19 cellular contexts compared by ENCODE assay signal in the genomic region with DNA sequence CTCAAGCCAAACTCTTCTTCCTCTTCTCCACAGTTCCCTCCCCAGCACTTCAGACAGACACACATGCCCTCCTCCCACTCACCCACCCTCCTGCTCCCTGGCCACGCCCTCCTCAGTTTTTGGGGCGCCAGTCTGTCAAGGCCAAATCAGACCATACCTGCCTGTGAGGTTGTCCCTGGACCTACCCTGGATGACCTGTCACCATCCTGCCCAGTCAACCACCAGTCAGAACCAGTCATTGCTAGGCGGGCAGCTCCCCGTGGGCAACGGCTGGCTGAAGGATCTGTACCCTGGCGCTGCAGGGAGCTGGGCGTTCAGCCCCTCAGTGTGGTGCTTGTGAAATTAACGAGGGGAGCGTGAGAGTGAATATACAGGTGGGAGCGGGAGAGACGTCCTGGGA. TPM values are rescaled to one million over a fixed set of nuclear protein-coding genes. Genes with fewer than 3 reads are reported as not detected.
DNase-seq lines count a peak whose midpoint lies in the region; ATAC-seq, FAIRE-seq and TF ChIP-seq lines count a peak whose summit lies in the region.
"Had no signal": no experiment of that assay in that cellular context is flagged by ENCODE, and none has a peak within 500 bp of the region (broad histone marks: within the 10 kb centered on the region; RNA-seq: fewer than 3 reads in every experiment).

No MANE protein-coding gene starts in this region.

- H3K27me3 ChIP-seq in H9 (ENCODE audit: insufficient read depth, low read length) (no peaks in the 10 kb centered on the region), body of pancreas (no peaks in the 10 kb centered on the region)
- H3K27me3 ChIP-seq: cardiac muscle cell had no signal

- ATAC-seq in body of pancreas (peak; percentile 1), HG03378 (IDR thresholded peaks at IDR 0.05; ENCODE audit: unreplicated experiment) (no peak)

- H3K36me3 Mint-ChIP-seq in H9 (ENCODE audit: insufficient read depth in 1 of 3, low read depth in 3 of 3) = peaks cover 0 to 15% (median 4%) of the 10 kb centered on the region in 3 experiments; a peak in 4 of 7 replicates

- WGBS in H9 (ENCODE audit: extremely low coverage, insufficient read length, low lambda C conversion rate) = no CpG with 5 or more reads among the region's 11 CpGs
- 17 to 18% methylated on average over 7 to 11 of the region's 11 CpGs for WGBS in body of pancreas, 2 donors

- no peak overlapping the region for H2BK20ac ChIP-seq in H9 (ENCODE audit: low read depth, low read length, poor library complexity, severe bottlenecking)

- H3K79me2 ChIP-seq in H9 (ENCODE audit: insufficient read depth, low read length) = no peaks in the 10 kb centered on the region

- H3K23ac ChIP-seq in H9 (ENCODE audit: insufficient read length, low read depth, low read length) = no peak overlapping the region

- no peaks in the 10 kb centered on the region for H3K79me1 ChIP-seq in H9 (ENCODE audit: insufficient read depth, low read depth, low read length, poor library complexity, severe bottlenecking)

- H3K36me3 ChIP-seq in body of pancreas (replicated peaks in 1 of 2; ENCODE audit: insufficient read depth in 1 of 2, low read depth in 2 of 2) = no peaks in the 10 kb centered on the region
- no peaks in the 10 kb centered on the region for H3K36me3 ChIP-seq in kidney (ENCODE audit: control insufficient read depth in 1 of 2, insufficient read depth in 2 of 2, low read length in 2 of 2)
- H3K36me3 ChIP-seq: cardiac muscle cell had no signal

- H2AFZ ChIP-seq in H9 (ENCODE audit: low read length) = no peak overlapping the region

- peaks cover 3% of the 10 kb centered on the region for H3K23me2 ChIP-seq in H9 (ENCODE audit: insufficient read length, low read depth, low read length, poor library complexity, severe bottlenecking)

- no peak overlapping the region for H3K14ac ChIP-seq in H9 (ENCODE audit: insufficient read depth, low read length)

- no peak overlapping the region for H4K5ac ChIP-seq in H9 (ENCODE audit: insufficient read length, low read depth, low read length)

- H3K4ac ChIP-seq in H9 (ENCODE audit: low read depth, low read length) = no peak overlapping the region

- peak overlapping the region; percentile 47 for H3K4me2 ChIP-seq in H9 (ENCODE audit: insufficient read depth, insufficient read length, low read length)

- no peaks in the 10 kb centered on the region for H3K9me3 ChIP-seq in H9 (ENCODE audit: control insufficient read depth, low read depth, low read length)
- no peaks in the 10 kb centered on the region for H3K9me3 ChIP-seq in body of pancreas
- H3K9me3 ChIP-seq in kidney (ENCODE audit: control insufficient read depth in 1 of 2, low read length in 2 of 2) = no peaks in the 10 kb centered on the region

- peaks cover 3% of the 10 kb centered on the region for H3K27me3 Mint-ChIP-seq in H9 (ENCODE audit: low read depth)

- H3K4me3 Mint-ChIP-seq in H9 = peak overlapping the region; percentile 71 to 75

- no peak overlapping the region for H3K18ac ChIP-seq in H9 (ENCODE audit: insufficient read length, low read depth, low read length)

- H2BK15ac ChIP-seq in H9 (ENCODE audit: low read depth, low read length) = no peak overlapping the region

- DNase-seq in H9 (no peak), body of pancreas (peak in 1 of 4 donors; percentile 14), kidney (peak; percentile 66), activated gamma-delta T cell (lab: John Stamatoyannopoulos, UW) (no peak), RCC 7860 (ENCODE audit: low spot score) (no peak)
- no peak for DNase-seq in activated CD4-positive, alpha-beta T cell treated with anti-CD3 and anti-CD28 coated beads for 4 hours
- DNase-seq: activated CD8-positive, alpha-beta memory T cell treated with anti-CD3 and anti-CD28 coated beads for 24 hours; EL; Karpas-422; retina; SHP77 treated with DMSO at 0.1 percent for 48 hours; stimulated activated naive CD4-positive, alpha-beta T cell had no signal

- intact Hi-C loops in body of pancreas (cut with DNase I) = no loop called here
- intact Hi-C loops in kidney (cut with DNase I) = no loop called here

- H3K9me3 Mint-ChIP-seq in H9 = no peaks in the 10 kb centered on the region

- no peak overlapping the region for H2BK120ac ChIP-seq in H9 (ENCODE audit: low read depth, low read length, poor library complexity, severe bottlenecking)

- no peak overlapping the region for H3K27ac ChIP-seq in H9 (ENCODE audit: insufficient read length, low read depth, low read length)
- H3K27ac ChIP-seq in body of pancreas = peak overlapping the region; percentile 65 to 88 (median 77)
- H3K27ac ChIP-seq in kidney (ENCODE audit: low read depth in 2 of 2, low read length in 2 of 2) = peak overlapping the region; percentile 68 to 71
- H3K27ac ChIP-seq in skin epidermis = peak overlapping the region in 8 of 21 experiments; percentile 6 to 68 (median 54)
- H3K27ac ChIP-seq: cardiac muscle cell had no signal

- H3K56ac ChIP-seq in H9 (ENCODE audit: insufficient read length, low read depth, low read length) = no peak overlapping the region

- H3K9ac ChIP-seq in H9 (ENCODE audit: extremely low read depth, insufficient read length, low read length) (no peak overlapping the region), kidney (ENCODE audit: low read length in 2 of 2) (peak overlapping the region; percentile 45 to 82)

- H4K91ac ChIP-seq in H9 (ENCODE audit: insufficient read length, low read depth, low read length) = no peak overlapping the region

- H2BK12ac ChIP-seq in H9 (ENCODE audit: insufficient read length, low read depth, low read length) = no peak overlapping the region

- no peak for FAIRE-seq in kidney (lab: Jason Lieb, UNC)
- no peak for FAIRE-seq in RCC 7860 (lab: Jason Lieb, UNC)
- FAIRE-seq: GM12892, TTC549 had no signal

- H3K4me1 Mint-ChIP-seq in H9 = peaks cover 24 to 27% of the 10 kb centered on the region in 2 experiments

- no peak for TF ChIP-seq POLR2A in body of pancreas (IDR thresholded peaks at IDR 0.05)

- no peak for TF ChIP-seq CTCF in H9 (conservative IDR thresholded peaks at IDR 0.05)
- no peak for TF ChIP-seq CTCF in body of pancreas (IDR thresholded peaks at IDR 0.05)
- TF ChIP-seq CTCF in kidney (IDR thresholded peaks at IDR 0.05; ENCODE audit: borderline replicate concordance, extremely low read depth, insufficient read depth) = no peak

- H4K8ac ChIP-seq in H9 (replicated peaks; ENCODE audit: insufficient read length, low read depth, low read length) = no peak overlapping the region

- H2BK5ac ChIP-seq in H9 (ENCODE audit: insufficient read length, low read length) = no peak overlapping the region

- H2AK5ac ChIP-seq in H9 (ENCODE audit: insufficient read length, low read length) = no peak overlapping the region

- H3T11ph ChIP-seq in H9 (ENCODE audit: low read length) = no peak overlapping the region

- peak overlapping the region in 1 of 3 experiments; percentile 88; a peak in 2 of 7 replicates for H3K27ac Mint-ChIP-seq in H9

- H4K20me1 ChIP-seq in H9 (ENCODE audit: control insufficient read depth, insufficient read depth, insufficient read length) = no peaks in the 10 kb centered on the region

- peaks cover 7% of the 10 kb centered on the region; the same call in 1 of the 2 replicates for H3K4me1 ChIP-seq in H9 (ENCODE audit: insufficient read depth, low read length)
- peaks cover 46% of the 10 kb centered on the region for H3K4me1 ChIP-seq in body of pancreas
- H3K4me1 ChIP-seq in kidney (ENCODE audit: control insufficient read depth in 1 of 2, insufficient read depth in 1 of 2, low read depth in 1 of 2, low read length in 2 of 2) = peaks cover 12 to 13% of the 10 kb centered on the region in 2 donors

- H3K4me3 ChIP-seq in body of pancreas (peak overlapping the region; percentile 36 to 56), kidney (ENCODE audit: low read length in 2 of 2) (peak overlapping the region; percentile 86 to 94), skin epidermis (peak overlapping the region in 6 of 7 experiments; percentile 2 to 39 (median 30))
- H3K4me3 ChIP-seq: cardiac muscle cell had no signal

RNA-seq across cellular contexts. Expression of gene C1orf210, which starts 0.7 kb away (rescaled TPM):
- total RNA-seq in H9 (2021) (5.9 and 6.3 TPM in 2 replicates), body of pancreas (10 to 100 TPM in 1 of 2 donors, 1 to 10 TPM in 1; 6.6 to 11.7 TPM), kidney (21.1 TPM)
- 33.3 TPM for polyA plus RNA-seq in kidney (ENCODE audit: insufficient read depth, low read depth, low replicate concordance)
- total RNA-seq: fibroblast of lung, mononuclear cell had no signal
- polyA plus RNA-seq: cardiac muscle cell, fibroblast of lung had no signal

RNA-seq across cellular contexts. Expression of gene TMEM125, which starts 14.9 kb away (rescaled TPM):
- total RNA-seq in H9 (2021) (19.1 and 19.6 TPM in 2 replicates), body of pancreas (10 to 100 TPM; 45.8 to 51.1 TPM), kidney (17.5 TPM)
- polyA plus RNA-seq in kidney (ENCODE audit: insufficient read depth, low read depth, low replicate concordance) = 22.0 TPM
- total RNA-seq: fibroblast of lung had no signal

RNA-seq across cellular contexts. Expression of gene TIE1, which starts 16.1 kb away (rescaled TPM):
- 0.64 and 1.2 TPM in 2 replicates for total RNA-seq in H9 (2021)
- total RNA-seq in body of pancreas = 10 to 100 TPM; 12.2 to 14.0 TPM
- 46.3 TPM for total RNA-seq in kidney
- 15.0 TPM for polyA plus RNA-seq in kidney (ENCODE audit: insufficient read depth, low read depth, low replicate concordance)
- total RNA-seq: fibroblast of lung had no signal
- polyA plus RNA-seq: cardiac muscle cell had no signal

RNA-seq across cellular contexts. Expression of gene MPL, which starts 52.9 kb away (rescaled TPM):
- total RNA-seq in H9 (2021) (0.35 TPM in 1 of 2 replicates, not detected in the other), body of pancreas (not detected), kidney (0.25 TPM)
- polyA plus RNA-seq in kidney (ENCODE audit: insufficient read depth, low read depth, low replicate concordance) = not detected
- total RNA-seq: cardiac muscle cell, fibroblast of lung had no signal
- polyA plus RNA-seq: cardiac muscle cell, fibroblast of lung had no signal

Comparison
In these comparisons a context has a peak if more than half of its experiments do, and no peak if none do; other contexts are left out.
1. H3K4me3 ChIP-seq: peak in every context shown above with its lines; median percentile 90 in kidney; 46 in body of pancreas; 30 in skin epidermis.